16 cellular contexts compared by ENCODE assay signal in genomic region chr19:31002852-31003251, GRCh38.
"Had no signal": no experiment of that assay in that cellular context is flagged by ENCODE, and none has a peak within 500 bp of the region (broad histone marks: within the 10 kb centered on the region; RNA-seq: fewer than 3 reads in every experiment).

No MANE protein-coding gene starts in this region.

- ATAC-seq: activated T-helper 17 cell treated with anti-CD3 and anti-CD28 coated beads, Interleukin-2, amount 50 U/mL, for 72 hours; left lobe of liver; natural killer cell had no signal

- H3K4me3 Mint-ChIP-seq: activated CD4-positive, alpha-beta T cell treated with anti-CD3 and anti-CD28 coated beads, Interleukin-2, amount 10 ng/mL, durations not matched to agents 24 days and 14 days; activated naive CD4-positive, alpha-beta T cell treated with anti-CD3 and anti-CD28 coated beads for 36 hours; activated T-helper 17 cell treated with anti-CD3 and anti-CD28 coated beads, Interleukin-2, amount 50 U/mL, for 72 hours; natural killer cell had no signal

- DNase-seq: activated CD4-positive, alpha-beta T cell treated with anti-CD3 and anti-CD28 coated beads, Interleukin-2, amount 10 ng/mL, durations not matched to agents 24 days and 14 days; activated CD8-positive, alpha-beta memory T cell treated with anti-CD3 and anti-CD28 coated beads for 24 hours; activated naive CD4-positive, alpha-beta T cell treated with anti-CD3 and anti-CD28 coated beads for 36 hours; activated T-cell treated with anti-CD3 and anti-CD28 coated beads for 4 hours; caudate nucleus; effector CD4-positive, alpha-beta T cell; mammary epithelial cell; natural killer cell; stimulated activated CD4-positive, alpha-beta T cell treated with anti-CD3 and anti-CD28 coated beads, Interleukin-12 subunit alpha, Interleukin-12 subunit beta, amount 100 ng/mL, for 4 hours; stimulated activated naive CD4-positive, alpha-beta T cell treated with Interleukin-2 at 50 U/mL for 16 hours; T1000 had no signal

- H3K4me3 ChIP-seq: coronary artery, upper lobe of left lung had no signal

- H3K27me3 ChIP-seq: upper lobe of left lung had no signal

- H3K9me3 Mint-ChIP-seq: activated CD4-positive, alpha-beta T cell treated with anti-CD3 and anti-CD28 coated beads, Interleukin-2, amount 10 ng/mL, durations not matched to agents 24 days and 14 days had no signal

- H3K27ac ChIP-seq: coronary artery, upper lobe of left lung, VCaP had no signal

- H3K27ac Mint-ChIP-seq: activated CD4-positive, alpha-beta T cell treated with anti-CD3 and anti-CD28 coated beads, Interleukin-2, amount 10 ng/mL, durations not matched to agents 24 days and 14 days; activated naive CD4-positive, alpha-beta T cell treated with anti-CD3 and anti-CD28 coated beads for 36 hours; activated T-helper 17 cell treated with anti-CD3 and anti-CD28 coated beads, Interleukin-2, amount 50 U/mL, for 72 hours; natural killer cell had no signal

- H3K27me3 Mint-ChIP-seq: activated CD4-positive, alpha-beta T cell treated with anti-CD3 and anti-CD28 coated beads, Interleukin-2, amount 10 ng/mL, durations not matched to agents 24 days and 14 days had no signal

- H3K4me1 Mint-ChIP-seq: activated CD4-positive, alpha-beta T cell treated with anti-CD3 and anti-CD28 coated beads, Interleukin-2, amount 10 ng/mL, durations not matched to agents 24 days and 14 days; activated T-helper 17 cell treated with anti-CD3 and anti-CD28 coated beads, Interleukin-2, amount 50 U/mL, for 72 hours; natural killer cell had no signal

- H3K4me1 ChIP-seq: upper lobe of left lung had no signal

- H3K36me3 Mint-ChIP-seq: natural killer cell had no signal

- H3K36me3 ChIP-seq: upper lobe of left lung had no signal

- H3K9me3 ChIP-seq: upper lobe of left lung had no signal
